Comparison of ENCODE assay signal across 22 cellular contexts in the genomic region with DNA sequence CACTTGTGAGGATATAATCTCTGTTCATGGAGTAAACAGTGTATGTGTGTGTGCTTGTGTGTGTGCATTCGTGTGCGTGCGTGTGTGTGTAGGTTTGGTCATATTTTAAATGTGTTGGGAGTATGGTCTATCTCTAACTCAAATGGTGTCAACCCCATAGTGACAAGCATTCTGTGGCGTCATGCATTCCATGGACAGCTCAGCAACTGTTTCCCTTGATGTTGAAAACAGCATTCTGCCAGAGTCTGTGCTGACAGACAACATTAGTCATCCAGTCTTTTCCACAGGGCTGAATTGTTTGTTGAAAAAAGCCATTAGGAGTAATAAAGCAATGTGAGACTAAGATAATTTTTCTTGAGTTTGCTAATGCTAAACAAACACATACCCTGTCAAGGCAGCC.
DNase-seq lines count a peak whose midpoint lies in the region; ATAC-seq, FAIRE-seq and TF ChIP-seq lines count a peak whose summit lies in the region.
"Had no signal": no experiment of that assay in that cellular context is flagged by ENCODE, and none has a peak within 500 bp of the region (broad histone marks: within the 10 kb centered on the region; RNA-seq: fewer than 3 reads in every experiment).

No MANE protein-coding gene starts in this region.

- H3K27me3 ChIP-seq in mammary epithelial cell (ENCODE audit: insufficient read depth, low read length), result no peaks in the 10 kb centered on the region
- no peaks in the 10 kb centered on the region for H3K27me3 ChIP-seq in bronchial epithelial cell (ENCODE audit: control insufficient read depth, insufficient read depth, low read length)
- H3K27me3 ChIP-seq in trophoblast cell (ENCODE audit: insufficient read depth, low read length), result no peaks in the 10 kb centered on the region
- H3K27me3 ChIP-seq: Peyer's patch, SJCRH30 had no signal

- no peak overlapping the region for H2AK5ac ChIP-seq in trophoblast cell (ENCODE audit: low read length)

- no peak overlapping the region for H3K27ac Mint-ChIP-seq in MCF 10A (ENCODE audit: low read depth, unreplicated experiment)
- no peak overlapping the region for H3K27ac Mint-ChIP-seq in chondrocyte (ENCODE audit: unreplicated experiment)
- H3K27ac Mint-ChIP-seq: B cell, CD14-positive monocyte had no signal

- no peak overlapping the region for H3K14ac ChIP-seq in trophoblast cell (ENCODE audit: low read length)

- intact Hi-C loops in MCF 10A (cut with micrococcal nuclease) (no loop called here), mammary epithelial cell (cut with micrococcal nuclease) (no loop called here)

- WGBS in mammary epithelial cell (ENCODE audit: low coverage, missing lambda C conversion rate), result 79% methylated on average over 4 of the region's 4 CpGs
- no CpG with 5 or more reads among the region's 4 CpGs for WGBS in trophoblast cell (ENCODE audit: extremely low coverage, insufficient coverage, insufficient read length)

- dilution Hi-C loops in mammary epithelial cell (cut with HindIII; ENCODE audit: low sequenced_read_pairs), result no loop called here

- no peaks in the 10 kb centered on the region for H3K36me3 Mint-ChIP-seq in MCF 10A (ENCODE audit: insufficient read depth, unreplicated experiment)
- no peaks in the 10 kb centered on the region for H3K36me3 Mint-ChIP-seq in chondrocyte (ENCODE audit: low read depth)
- H3K36me3 Mint-ChIP-seq: CD14-positive monocyte had no signal

- CTCF ChIA-PET in MCF 10A (lab: Yijun Ruan, JAX) (interaction anchor here (1.0 to 1.1 kb wide), 2 partner anchors 675 to 709 kb away, joined by 3 read pairs; no protein-coding TSS in a partner anchor), mammary epithelial cell (lab: Charles Lee; ENCODE audit: low non-redundant PET) (no interaction called here)

- no peak overlapping the region for H4K12ac ChIP-seq in trophoblast cell (ENCODE audit: low read depth, low read length)

- no peaks in the 10 kb centered on the region for H3K4me1 ChIP-seq in mammary epithelial cell (ENCODE audit: insufficient read depth, low read length)
- H3K4me1 ChIP-seq in trophoblast cell (ENCODE audit: control insufficient read depth in 1 of 2, insufficient read depth in 2 of 2, low read length in 2 of 2), result no peaks in the 10 kb centered on the region
- H3K4me1 ChIP-seq: Peyer's patch, SJCRH30 had no signal

- no peak overlapping the region for H3K23ac ChIP-seq in trophoblast cell (ENCODE audit: low read length)

- H3K27me3 Mint-ChIP-seq in MCF 10A (ENCODE audit: insufficient read depth, unreplicated experiment) (peaks cover 32% of the 10 kb centered on the region), chondrocyte (ENCODE audit: low read depth) (peaks cover 1% of the 10 kb centered on the region)
- H3K27me3 Mint-ChIP-seq: B cell had no signal

- POLR2A ChIA-PET in MCF 10A (lab: Yijun Ruan, JAX), result no interaction called here

- H3K27ac ChIP-seq in mammary epithelial cell (ENCODE audit: insufficient read depth, low read depth, low read length) (no peak overlapping the region), trophoblast cell (ENCODE audit: low read depth, low read length) (no peak overlapping the region)
- H3K27ac ChIP-seq: HL-60, Peyer's patch, SJCRH30 had no signal

- H2BK120ac ChIP-seq in trophoblast cell (ENCODE audit: insufficient read depth, low read length, poor library complexity), result no peak overlapping the region

- no peak overlapping the region for H3K4me3 Mint-ChIP-seq in MCF 10A (ENCODE audit: unreplicated experiment)
- no peak overlapping the region for H3K4me3 Mint-ChIP-seq in chondrocyte (ENCODE audit: unreplicated experiment)
- H3K4me3 Mint-ChIP-seq: B cell, CD14-positive monocyte had no signal

- no TSS peak for BruUV-seq in MCF 10A (replicated peaks; lab: Mats Ljungman, UMichigan)
- no TSS peak for BruUV-seq in mammary epithelial cell (replicated peaks; lab: Mats Ljungman, UMichigan)

- H3K9me3 Mint-ChIP-seq in MCF 10A (ENCODE audit: unreplicated experiment), result no peaks in the 10 kb centered on the region
- H3K9me3 Mint-ChIP-seq in chondrocyte (ENCODE audit: low read depth), result no peaks in the 10 kb centered on the region

- FAIRE-seq in bronchial epithelial cell (lab: Jason Lieb, UNC), result no peak
- FAIRE-seq: D721Med, H1, HepG2, K562 had no signal

- H3K4me3 ChIP-seq in mammary epithelial cell (replicated peaks in 1 of 3; ENCODE audit: insufficient read depth in 1 of 3, low read depth in 2 of 3, low read length in 3 of 3) (no peak overlapping the region), bronchial epithelial cell (ENCODE audit: low read depth, low read length) (no peak overlapping the region), trophoblast cell (ENCODE audit: low read depth, low read length) (no peak overlapping the region)
- H3K4me3 ChIP-seq: K562, Peyer's patch, SJCRH30 had no signal

- DNase-seq in MCF 10A (ENCODE audit: unreplicated experiment) (peak; percentile 39), mammary epithelial cell (no peak), bronchial epithelial cell (ENCODE audit: low read depth) (peak; percentile 8), trophoblast cell (peak; percentile 1 to 54), chondrocyte (ENCODE audit: low spot score) (no peak)
- DNase-seq in stimulated activated CD4-positive, alpha-beta T cell treated with anti-CD3 and anti-CD28 coated beads, Interleukin-4, amount 100 ng/mL, for 24 hours, result no peak
- DNase-seq: DMS79, NCI-H1092, NCI-H146, NCI-H2029 treated with DMSO at 0.1 percent for 48 hours, NCI-H226, NCI-H510A treated with DMSO at 0.1 percent for 48 hours, Peyer's patch, SJCRH30 had no signal

- ATAC-seq in HG03342 (IDR thresholded peaks at IDR 0.05; ENCODE audit: unreplicated experiment), result no peak
- ATAC-seq: HepG2, K562 had no signal

- H3K79me2 ChIP-seq in mammary epithelial cell (ENCODE audit: insufficient read depth, low read length), result no peaks in the 10 kb centered on the region
- H3K79me2 ChIP-seq in trophoblast cell (ENCODE audit: control insufficient read depth, insufficient read depth, low read length, poor library complexity), result no peaks in the 10 kb centered on the region

- no peak overlapping the region for H3K4me2 ChIP-seq in mammary epithelial cell (ENCODE audit: insufficient read depth, low read depth, low read length)
- no peak overlapping the region for H3K4me2 ChIP-seq in trophoblast cell (ENCODE audit: low read length)

- H3K9ac ChIP-seq in mammary epithelial cell (ENCODE audit: insufficient read depth, low read length), result no peak overlapping the region
- H3K9ac ChIP-seq in trophoblast cell (ENCODE audit: low read length), result no peak overlapping the region

- no peak overlapping the region for H2BK5ac ChIP-seq in trophoblast cell (ENCODE audit: low read depth, low read length, poor library complexity)

- H2AFZ ChIP-seq in mammary epithelial cell (ENCODE audit: low read depth, low read length), result no peak overlapping the region
- H2AFZ ChIP-seq in trophoblast cell (ENCODE audit: insufficient read depth, low read length, poor library complexity), result no peak overlapping the region

- no peak overlapping the region for H4K91ac ChIP-seq in trophoblast cell (ENCODE audit: low read depth, low read length)

- H4K8ac ChIP-seq in trophoblast cell (ENCODE audit: low read depth, low read length), result no peak overlapping the region

- no peaks in the 10 kb centered on the region for H3K9me3 ChIP-seq in mammary epithelial cell (replicated peaks; ENCODE audit: insufficient read depth, low read length)
- H3K9me3 ChIP-seq in trophoblast cell (ENCODE audit: insufficient read depth, low read depth, low read length), result no peaks in the 10 kb centered on the region
- H3K9me3 ChIP-seq: Peyer's patch, SJCRH30 had no signal

- H3K4ac ChIP-seq in trophoblast cell (ENCODE audit: low read depth, low read length), result no peak overlapping the region

- H3K36me3 ChIP-seq in mammary epithelial cell (ENCODE audit: insufficient read depth, low read length) (no peaks in the 10 kb centered on the region), bronchial epithelial cell (ENCODE audit: control insufficient read depth, insufficient read depth, low read length) (no peaks in the 10 kb centered on the region), trophoblast cell (ENCODE audit: control insufficient read depth in 1 of 2, insufficient read depth in 2 of 2, low read length in 2 of 2) (no peaks in the 10 kb centered on the region)
- H3K36me3 ChIP-seq: Peyer's patch, SJCRH30 had no signal

- no peak overlapping the region for H2BK12ac ChIP-seq in trophoblast cell (ENCODE audit: low read length)

- in situ Hi-C loops in mammary epithelial cell (cut with MboI; ENCODE audit: low sequenced_read_pairs in 2 of 2), result no loop called here

- H4K20me1 ChIP-seq in mammary epithelial cell (ENCODE audit: insufficient read depth, low read length), result no peaks in the 10 kb centered on the region

- no peak overlapping the region for H3K18ac ChIP-seq in trophoblast cell (ENCODE audit: low read length)

- TF ChIP-seq CTCF in MCF 10A (IDR thresholded peaks at IDR 0.05; ENCODE audit: unreplicated experiment) (no peak), mammary epithelial cell (conservative IDR thresholded peaks at IDR 0.05 in 1 of 2, IDR thresholded peaks at IDR 0.05 in 1 of 2; ENCODE audit: extremely low read depth in 1 of 2, insufficient read depth in 1 of 2, low read depth in 1 of 2, low read length in 2 of 2) (no peak), bronchial epithelial cell (IDR thresholded peaks at IDR 0.05; ENCODE audit: insufficient read depth, low read length, severe bottlenecking) (no peak), chondrocyte (IDR thresholded peaks at IDR 0.05) (no peak)

- H3K4me1 Mint-ChIP-seq in MCF 10A (ENCODE audit: insufficient read depth, unreplicated experiment), result peaks cover 5% of the 10 kb centered on the region
- H3K4me1 Mint-ChIP-seq in chondrocyte (ENCODE audit: low read depth), result no peaks in the 10 kb centered on the region
- H3K4me1 Mint-ChIP-seq: B cell, CD14-positive monocyte had no signal

- no peaks in the 10 kb centered on the region for H3K79me1 ChIP-seq in trophoblast cell (ENCODE audit: low read length)

Comparison
In these comparisons a context has a peak if more than half of its experiments do, and no peak if none do; other contexts are left out.
1. DNase-seq: peak in MCF 10A (single experiment), bronchial epithelial cell (single experiment) and trophoblast cell (2 of 2); none in mammary epithelial cell (single experiment), chondrocyte (single experiment) and stimulated activated CD4-positive, alpha-beta T cell treated with anti-CD3 and anti-CD28 coated beads, Interleukin-4, amount 100 ng/mL, for 24 hours (single experiment).